In the genomic region with DNA sequence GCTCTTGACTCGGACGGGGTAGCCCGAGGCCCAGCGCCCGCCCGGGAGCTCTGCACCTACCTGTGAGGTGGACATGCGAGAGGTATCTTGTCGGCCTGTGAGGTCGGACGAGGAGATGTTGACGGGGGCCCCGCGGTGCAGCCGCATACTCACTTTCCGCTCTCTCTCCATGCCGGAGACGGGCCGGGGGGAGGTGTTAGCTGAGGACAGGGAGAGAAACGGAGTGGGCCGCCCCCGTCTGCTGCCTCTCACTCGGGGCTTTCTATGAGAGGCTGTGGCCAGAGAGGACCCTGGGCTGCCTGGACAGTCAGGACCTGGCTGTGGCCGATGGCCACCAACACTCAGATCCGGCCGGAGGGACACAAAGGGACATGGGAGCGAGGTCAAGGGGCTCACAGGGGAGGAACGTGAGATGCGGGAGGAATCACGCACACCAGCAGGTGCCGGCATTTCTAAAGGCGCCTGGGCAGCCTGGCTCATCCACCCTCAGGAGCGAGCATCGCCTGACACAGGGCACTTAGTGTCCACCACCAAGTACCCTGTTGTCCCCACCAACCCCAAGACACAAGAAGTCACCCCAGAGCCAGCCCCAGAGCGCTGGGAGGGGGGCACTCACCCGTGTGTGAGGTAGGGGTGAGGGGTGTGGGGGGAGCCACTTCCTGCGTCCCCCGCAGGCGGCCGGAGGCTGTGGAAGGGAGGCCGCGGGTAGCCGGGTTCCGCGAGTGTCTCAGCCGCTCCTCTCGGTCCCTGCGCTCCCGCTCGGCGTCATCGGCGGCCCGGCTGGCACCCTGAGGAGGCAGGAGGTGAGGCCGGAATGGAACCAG, we compare ENCODE assay signal across 21 cellular contexts. TPM values are rescaled to one million over a fixed set of nuclear protein-coding genes. Genes with fewer than 3 reads are reported as not detected.
DNase-seq lines count a peak whose midpoint lies in the region; ATAC-seq and TF ChIP-seq lines count a peak whose summit lies in the region.
"Had no signal": no experiment of that assay in that cellular context is flagged by ENCODE, and none has a peak within 500 bp of the region (broad histone marks: within the 10 kb centered on the region; RNA-seq: fewer than 3 reads in every experiment).

No MANE protein-coding gene starts in this region.

- H3K4me1 Mint-ChIP-seq in HFFc6 (ENCODE audit: low read depth), result peaks cover 33% of the 10 kb centered on the region
- peaks cover 2% of the 10 kb centered on the region for H3K4me1 Mint-ChIP-seq in glutamatergic neuron (ENCODE audit: low read depth, unreplicated experiment)
- H3K4me1 Mint-ChIP-seq in neural progenitor cell, result peaks cover 7% of the 10 kb centered on the region

- no peak overlapping the region for H3K4me3 ChIP-seq in heart right ventricle
- H3K4me3 ChIP-seq in upper lobe of right lung, result no peak overlapping the region
- no peak overlapping the region for H3K4me3 ChIP-seq in neural progenitor cell
- H3K4me3 ChIP-seq: adrenal gland, pancreas had no signal

- H3K9ac ChIP-seq in neural progenitor cell, result no peak overlapping the region

- H3K27me3 ChIP-seq in heart right ventricle (no peaks in the 10 kb centered on the region), upper lobe of right lung (no peaks in the 10 kb centered on the region), neural progenitor cell (no peaks in the 10 kb centered on the region)
- H3K27me3 ChIP-seq: adrenal gland, pancreas had no signal

- peaks cover 69% of the 10 kb centered on the region for H3K36me3 Mint-ChIP-seq in HFFc6 (ENCODE audit: low read depth)
- peaks cover 8% of the 10 kb centered on the region for H3K36me3 Mint-ChIP-seq in glutamatergic neuron (ENCODE audit: unreplicated experiment)
- H3K36me3 Mint-ChIP-seq in neural progenitor cell, result peaks cover 39% of the 10 kb centered on the region

- H3K36me3 ChIP-seq in heart right ventricle (peaks cover 17 to 97% (median 84%) of the 10 kb centered on the region in 9 donors), upper lobe of right lung (peaks cover 96% of the 10 kb centered on the region), neural progenitor cell (peaks cover 13% of the 10 kb centered on the region)

- H3F3A ChIP-seq in neural progenitor cell (ENCODE audit: low read depth), result peaks cover 9% of the 10 kb centered on the region

- no peak for TF ChIP-seq CTCF in heart right ventricle (IDR thresholded peaks at IDR 0.05)
- TF ChIP-seq CTCF in HFFc6 (IDR thresholded peaks at IDR 0.05), result no peak
- TF ChIP-seq CTCF in glutamatergic neuron (IDR thresholded peaks at IDR 0.05; ENCODE audit: partially characterized antibody, unreplicated experiment), result no peak
- no peak for TF ChIP-seq CTCF in upper lobe of right lung (IDR thresholded peaks at IDR 0.05)
- TF ChIP-seq CTCF in neural progenitor cell (IDR thresholded peaks at IDR 0.05), result no peak

- H3K4me3 Mint-ChIP-seq in HFFc6 (peak overlapping the region; percentile 42; the same call in 1 of the 2 replicates), glutamatergic neuron (ENCODE audit: unreplicated experiment) (no peak overlapping the region), neural progenitor cell (no peak overlapping the region)
- H3K4me3 Mint-ChIP-seq: memory B cell had no signal

- intact Hi-C loops in left ventricle myocardium superior (cut with micrococcal nuclease) (no loop called here), heart right ventricle (cut with DNase I) (loop anchor here in 4 of 10 donors (10.0 kb wide), 2 partner anchors 46 to 76 kb away; no protein-coding TSS in a partner anchor), upper lobe of right lung (cut with DNase I) (no loop called here)

- peaks cover 93% of the 10 kb centered on the region for H4K20me1 ChIP-seq in neural progenitor cell (ENCODE audit: low read depth)

- H3K4me2 ChIP-seq in neural progenitor cell, result no peak overlapping the region

- H3K9me3 Mint-ChIP-seq in HFFc6 (peaks cover 62% of the 10 kb centered on the region), glutamatergic neuron (ENCODE audit: unreplicated experiment) (peaks cover 6% of the 10 kb centered on the region), neural progenitor cell (peaks cover 4% of the 10 kb centered on the region)
- H3K9me3 Mint-ChIP-seq: memory B cell had no signal

- H3K4me1 ChIP-seq in heart right ventricle (peaks cover 17 to 52% (median 29%) of the 10 kb centered on the region in 9 donors), upper lobe of right lung (peaks cover 19% of the 10 kb centered on the region), neural progenitor cell (no peaks in the 10 kb centered on the region)
- H3K4me1 ChIP-seq: pancreas had no signal

- no peak for ATAC-seq in left ventricle myocardium superior
- no peak for ATAC-seq in heart right ventricle
- ATAC-seq in upper lobe of right lung, result no peak
- ATAC-seq in HG02798 (IDR thresholded peaks at IDR 0.05; ENCODE audit: poor library complexity, unreplicated experiment), result no peak
- ATAC-seq: pancreas, sciatic nerve had no signal

- H3K27ac ChIP-seq in heart right ventricle, result no peak overlapping the region
- H3K27ac ChIP-seq in upper lobe of right lung, result no peak overlapping the region
- H3K27ac ChIP-seq in neural progenitor cell, result no peak overlapping the region
- H3K27ac ChIP-seq: HL-60, pancreas had no signal

- WGBS in heart right ventricle, 2 donors, result 90 to 92% methylated on average over 53 to 54 of the region's 54 CpGs

- no peak overlapping the region for H2AFZ ChIP-seq in neural progenitor cell (replicated peaks)

- H3K9me3 ChIP-seq in heart right ventricle, result no peaks in the 10 kb centered on the region
- H3K9me3 ChIP-seq in upper lobe of right lung, result no peaks in the 10 kb centered on the region
- H3K9me3 ChIP-seq in neural progenitor cell (ENCODE audit: low read depth), result no peaks in the 10 kb centered on the region
- H3K9me3 ChIP-seq: adrenal gland, pancreas had no signal

- H3K27ac Mint-ChIP-seq in HFFc6 (peak overlapping the region; percentile 85; the same call in 1 of the 2 replicates), glutamatergic neuron (ENCODE audit: unreplicated experiment) (peak overlapping the region; percentile 12), neural progenitor cell (no peak overlapping the region)
- H3K27ac Mint-ChIP-seq: memory B cell had no signal

- H3K27me3 Mint-ChIP-seq in HFFc6 (ENCODE audit: insufficient read depth), result peaks cover 91% of the 10 kb centered on the region
- H3K27me3 Mint-ChIP-seq in glutamatergic neuron (ENCODE audit: unreplicated experiment), result peaks cover 7% of the 10 kb centered on the region
- peaks cover 3% of the 10 kb centered on the region for H3K27me3 Mint-ChIP-seq in neural progenitor cell (ENCODE audit: insufficient read depth, low read depth)
- H3K27me3 Mint-ChIP-seq: memory B cell had no signal

- peak; percentile 30 for DNase-seq in left ventricle myocardium superior
- DNase-seq in heart right ventricle, result no peak
- DNase-seq in HFFc6, result no peak
- no peak for DNase-seq in glutamatergic neuron
- DNase-seq in upper lobe of right lung, result peak; percentile 67
- no peak for DNase-seq in neural progenitor cell (ENCODE audit: low spot score)
- no peak for DNase-seq in hypothalamus (lab: John Stamatoyannopoulos, UW)
- DNase-seq: activated CD8-positive, alpha-beta memory T cell treated with anti-CD3 and anti-CD28 coated beads, Interleukin-2, amount 50 U/mL, for 48 hours; activated gamma-delta T cell; dermis blood vessel endothelial cell; DMS79 treated with DMSO at 0.1 percent for 48 hours; foreskin fibroblast; HCEC 1CT; NCI-H1436; NCI-H524 had no signal

- peaks cover 62% of the 10 kb centered on the region for H3K79me2 ChIP-seq in neural progenitor cell (ENCODE audit: low read depth)

RNA-seq across cellular contexts. Expression of a gene that starts 20.2 kb away (rescaled TPM):
- total RNA-seq in left ventricle myocardium superior (7.8 TPM), heart right ventricle (10 to 100 TPM in 5 of 10 donors, 1 to 10 TPM in 5; 4.8 to 65.3 (median 10.1) TPM), glutamatergic neuron (ENCODE audit: unreplicated experiment) (15.6 TPM), upper lobe of right lung (77.5 TPM), neural progenitor cell (ENCODE audit: low replicate concordance) (21.0 and 82.9 TPM in 2 replicates)
- polyA plus RNA-seq in heart right ventricle, result 10 to 100 TPM in 1 of 2 donors, 1 to 10 TPM in 1; 8.4 to 33.6 TPM
- 100 to 1,000 TPM; 475 to 624 (median 523) TPM for total RNA-seq in HFFc6 (2021; fragmentation: NEBNext Ultra II Directional; extraction: Animal tissue kit (Norgen Biotek cat#: 25700))

RNA-seq across cellular contexts. Expression of a gene that starts 24.5 kb away (rescaled TPM):
- 64.4 TPM for total RNA-seq in left ventricle myocardium superior
- 10 to 100 TPM; 56.8 to 72.7 (median 67.8) TPM for total RNA-seq in heart right ventricle
- 10 to 100 TPM; 54.4 to 58.1 TPM for polyA plus RNA-seq in heart right ventricle
- 100 to 1,000 TPM; 116 to 128 (median 118) TPM for total RNA-seq in HFFc6 (2021; fragmentation: NEBNext Ultra II Directional; extraction: Animal tissue kit (Norgen Biotek cat#: 25700))
- total RNA-seq in glutamatergic neuron (ENCODE audit: unreplicated experiment), result 211 TPM
- total RNA-seq in upper lobe of right lung, result 150 TPM
- total RNA-seq in neural progenitor cell (ENCODE audit: low replicate concordance), result 41.5 and 60.7 TPM in 2 replicates

RNA-seq across cellular contexts. Expression of a gene that starts 36.4 kb away (rescaled TPM):
- total RNA-seq in left ventricle myocardium superior (8.1 TPM), heart right ventricle (10 to 100 TPM in 8 of 10 donors, 1 to 10 TPM in 2; 7.0 to 16.2 (median 10.7) TPM), glutamatergic neuron (ENCODE audit: unreplicated experiment) (40.7 TPM), upper lobe of right lung (50.5 TPM), neural progenitor cell (ENCODE audit: low replicate concordance) (15.0 and 29.8 TPM in 2 replicates)
- 10 to 100 TPM in 1 of 2 donors, 1 to 10 TPM in 1; 9.4 to 34.5 TPM for polyA plus RNA-seq in heart right ventricle
- 10 to 100 TPM; 12.8 to 15.6 (median 13.6) TPM for total RNA-seq in HFFc6 (2021; fragmentation: NEBNext Ultra II Directional; extraction: Animal tissue kit (Norgen Biotek cat#: 25700))

Comparison
In these comparisons a context has a peak if more than half of its experiments do, and no peak if none do; other contexts are left out.
1. DNase-seq: peak in left ventricle myocardium superior (single experiment) and upper lobe of right lung (single experiment); none in heart right ventricle (0 of 2), HFFc6 (single experiment), glutamatergic neuron (single experiment), neural progenitor cell (single experiment) and hypothalamus (0 of 51).